ENCODE assay signal across 10 cellular contexts in genomic region chr6:33508935-33509926, GRCh38. TPM values are rescaled to one million over a fixed set of nuclear protein-coding genes. Genes with fewer than 3 reads are reported as not detected.
DNase-seq lines count a peak whose midpoint lies in the region; ATAC-seq and TF ChIP-seq lines count a peak whose summit lies in the region.
"Had no signal": no experiment of that assay in that cellular context is flagged by ENCODE, and none has a peak within 500 bp of the region (broad histone marks: within the 10 kb centered on the region; RNA-seq: fewer than 3 reads in every experiment).

No MANE protein-coding gene starts in this region.

- no TSS peak for BruUV-seq in Panc1 (replicated peaks; lab: Mats Ljungman, UMichigan)

- ATAC-seq in Panc1, result 0 out of 2 replicates have a peak, but pooled peaks have one; percentile 21
- no peak for ATAC-seq in GM18867 (IDR thresholded peaks at IDR 0.05; ENCODE audit: unreplicated experiment)

- 17 to 18% methylated on average over 16 of the region's 16 CpGs for WGBS in GM23248 (ENCODE audit: low coverage in 1 of 2, low lambda C conversion rate in 2 of 2, missing lambda C conversion rate in 2 of 2), 2 experiments
- 19 to 28% (median 25%) methylated on average over 16 of the region's 16 CpGs for whole genome bisulfite sequencing in spleen, 5 donors

- peak; percentile 27 for DNase-seq in GM23248
- DNase-seq in Panc1 (ENCODE audit: low read depth, low spot score), result no peak
- no peak for DNase-seq in spleen
- DNase-seq in NCI-H146 treated with DMSO at 0.1 percent for 48 hours (lab: John Stamatoyannopoulos, UW; ENCODE audit: unreplicated experiment), result no peak
- no peak for DNase-seq in DMS53 (lab: John Stamatoyannopoulos, UW)
- DNase-seq: activated naive CD8-positive, alpha-beta T cell treated with anti-CD3 and anti-CD28 coated beads, Interleukin-2, amount 10 ng/mL, durations not matched to agents 7 days and 5 days; left cardiac atrium; NCI-H1048 had no signal

- H4K20me1 ChIP-seq in GM23248 (ENCODE audit: insufficient read depth), result no peaks in the 10 kb centered on the region

- H3K9me3 ChIP-seq in GM23248 (ENCODE audit: low read depth), result no peaks in the 10 kb centered on the region
- no peaks in the 10 kb centered on the region for H3K9me3 ChIP-seq in Panc1 (ENCODE audit: control insufficient read depth, insufficient read depth, low read depth, low read length)
- H3K9me3 ChIP-seq in iPS-18a (ENCODE audit: control insufficient read depth, low read depth, low read length), result no peaks in the 10 kb centered on the region
- H3K9me3 ChIP-seq in spleen, result no peaks in the 10 kb centered on the region

- TF ChIP-seq POLR2A in spleen (IDR thresholded peaks at IDR 0.05), result no peak

- H3K79me2 ChIP-seq in GM23248 (ENCODE audit: insufficient read depth), result no peaks in the 10 kb centered on the region

- H3K9me2 ChIP-seq in GM23248 (ENCODE audit: insufficient read depth), result no peaks in the 10 kb centered on the region

- POLR2A ChIA-PET in Panc1 (lab: Charles Lee), result no interaction called here

- 0 out of 2 replicates have a peak, but pooled peaks cover 16% of the 10 kb centered on the region for H3K27me3 ChIP-seq in GM23248 (replicated peaks; ENCODE audit: insufficient read depth)
- no peaks in the 10 kb centered on the region for H3K27me3 ChIP-seq in Panc1 (ENCODE audit: control insufficient read depth, insufficient read depth, low read length)
- H3K27me3 ChIP-seq in iPS-18a (ENCODE audit: control insufficient read depth, insufficient read depth, low read length), result no peaks in the 10 kb centered on the region
- H3K27me3 ChIP-seq in spleen (replicated peaks in 1 of 7), result peaks cover 0 to 11% (median 0%) of the 10 kb centered on the region in 7 donors

- H3K4me1 ChIP-seq in GM23248 (ENCODE audit: insufficient read depth) (no peaks in the 10 kb centered on the region), Panc1 (ENCODE audit: control insufficient read depth, insufficient read depth, low read length) (peaks cover 4% of the 10 kb centered on the region; the same call in 1 of the 2 replicates), iPS-18a (ENCODE audit: control insufficient read depth, low read depth, low read length) (peaks cover 6% of the 10 kb centered on the region), spleen (peaks cover 0 to 24% (median 15%) of the 10 kb centered on the region in 6 donors)

- in situ Hi-C loops in GM23248 (cut with MboI), result no loop called here
- in situ Hi-C loops in Panc1 (cut with HindIII; ENCODE audit: low pct_unique_long_range_greater_than_20kb, low sequenced_read_pairs), result no loop called here

- peak overlapping the region; percentile 55 for H2AFZ ChIP-seq in GM23248

- CTCF ChIA-PET in Panc1 (lab: Charles Lee), result no interaction called here

- H3K4me3 ChIP-seq in GM23248, result peak overlapping the region; percentile 19; the same call in 1 of the 2 replicates
- H3K4me3 ChIP-seq in Panc1 (ENCODE audit: low read depth in 2 of 2, low read length in 2 of 2), result peak overlapping the region in 1 of 2 experiments; percentile 1; a peak in 1 of 4 replicates
- peak overlapping the region; percentile 47 for H3K4me3 ChIP-seq in iPS-18a (ENCODE audit: low read length)
- peak overlapping the region in 3 of 8 donors; percentile 11 to 53 (median 12) for H3K4me3 ChIP-seq in spleen

- intact Hi-C loops in Panc1 (cut with micrococcal nuclease; ENCODE audit: unreplicated experiment) (no loop called here), spleen (cut with DNase I; ENCODE audit: low total_unique reads) (no loop called here)

- H3K27ac ChIP-seq in GM23248, result no peak overlapping the region
- H3K27ac ChIP-seq in Panc1 (ENCODE audit: low read length), result no peak overlapping the region
- H3K27ac ChIP-seq in iPS-18a (ENCODE audit: low read length), result no peak overlapping the region
- H3K27ac ChIP-seq in spleen, result peak overlapping the region in 6 of 8 donors; percentile 5 to 61 (median 28)

- H3K36me3 ChIP-seq in GM23248 (ENCODE audit: low read depth) (no peaks in the 10 kb centered on the region), Panc1 (ENCODE audit: control insufficient read depth, insufficient read depth, low read length) (no peaks in the 10 kb centered on the region), iPS-18a (ENCODE audit: control insufficient read depth, low read depth, low read length) (no peaks in the 10 kb centered on the region), spleen (no peaks in the 10 kb centered on the region)

- H3F3A ChIP-seq in GM23248 (ENCODE audit: insufficient read depth), result no peaks in the 10 kb centered on the region

- TF ChIP-seq CTCF in Panc1 (IDR thresholded peaks at IDR 0.05), result no peak
- TF ChIP-seq CTCF in spleen (IDR thresholded peaks at IDR 0.05 in 8 of 11, conservative IDR thresholded peaks at IDR 0.05 in 3 of 11), result no peak

- H3K9ac ChIP-seq in GM23248, result no peak overlapping the region
- no peak overlapping the region for H3K9ac ChIP-seq in iPS-18a (ENCODE audit: low read length)

- peak overlapping the region; percentile 43 for H3K4me2 ChIP-seq in GM23248 (ENCODE audit: unreplicated experiment)

RNA-seq across cellular contexts. Expression of gene ZBTB9, which starts 54.9 kb away (rescaled TPM):
- total RNA-seq in GM23248 (2014; rRNA removed; shearing (Covaris generic)), result 2.0 and 3.5 TPM in 2 replicates
- 7.0 and 7.3 TPM in 2 replicates for polyA plus RNA-seq in GM23248 (2016; fragmentation: Nextera tagmentation; extraction: Ambion mirVana)
- 17.6 TPM for total RNA-seq in Panc1 (2021; ENCODE audit: unreplicated experiment)
- polyA plus RNA-seq in Panc1 (2012; ENCODE audit: insufficient read length), result 17.9 TPM
- total RNA-seq in spleen, result 1 to 10 TPM; 4.4 to 8.4 (median 6.1) TPM
- 1 to 10 TPM; 3.6 to 5.3 (median 4.3) TPM for polyA plus RNA-seq in spleen

Comparison
In these comparisons a context has a peak if more than half of its experiments do, and no peak if none do; other contexts are left out.
1. H3K27ac ChIP-seq: peak in spleen (6 of 8); none in GM23248 (single experiment), Panc1 (single experiment) and iPS-18a (single experiment).